21 cellular contexts compared by ENCODE assay signal in genomic region chr14:93663317-93663716, GRCh38.
DNase-seq lines count a peak whose midpoint lies in the region; ATAC-seq and TF ChIP-seq lines count a peak whose summit lies in the region.
"Had no signal": no experiment of that assay in that cellular context is flagged by ENCODE, and none has a peak within 500 bp of the region (broad histone marks: within the 10 kb centered on the region; RNA-seq: fewer than 3 reads in every experiment).

No MANE protein-coding gene starts in this region.

- no peak for ATAC-seq in stimulated activated naive CD8-positive, alpha-beta T cell treated with anti-CD3 and anti-CD28 coated beads, Interleukin-15, Interleukin-2, amounts not matched to agents 100 U/mL and 50 U/mL, for 24 hours
- ATAC-seq: A549; CD8-positive, alpha-beta T cell; GM12878 had no signal

- H3K4me3 ChIP-seq in tibial nerve: no peak overlapping the region
- H3K4me3 ChIP-seq: A549; BLaER1 treated with 17β-estradiol and CSF1 and Interleukin-3, amounts not matched to agents 10 nM and 100 nM; GM12878 had no signal

- no peaks in the 10 kb centered on the region for H3K36me3 ChIP-seq in tibial nerve
- H3K36me3 ChIP-seq: BLaER1 treated with 17β-estradiol and CSF1 and Interleukin-3, amounts not matched to agents 10 nM and 100 nM had no signal

- peak overlapping the region; percentile 23 for H3K27ac ChIP-seq in substantia nigra (ENCODE audit: low read depth, low read length, poor library complexity, severe bottlenecking)
- peak overlapping the region; percentile 51 to 90 (median 72) for H3K27ac ChIP-seq in tibial nerve
- H3K27ac ChIP-seq: 22Rv1; A549; BLaER1 treated with 17β-estradiol and CSF1 and Interleukin-3, amounts not matched to agents 10 nM and 100 nM; C4-2B had no signal

- TF ChIP-seq POLR2A in tibial nerve (IDR thresholded peaks at IDR 0.05): no peak

- no peaks in the 10 kb centered on the region for H3K27me3 ChIP-seq in tibial nerve

- peaks cover 0 to 20% (median 6%) of the 10 kb centered on the region in 4 donors for H3K4me1 ChIP-seq in tibial nerve
- H3K4me1 ChIP-seq: A549 had no signal

- TF ChIP-seq EP300 in tibial nerve (IDR thresholded peaks at IDR 0.05): peak; percentile 54 to 67

- H3K9me3 ChIP-seq in tibial nerve: peaks cover 0 to 29% (median 9%) of the 10 kb centered on the region in 4 donors

- DNase-seq in foreskin melanocyte (peak; percentile 77), substantia nigra (lab: John Stamatoyannopoulos, UW) (no peak), tibial nerve (ENCODE audit: low spot score in 2 of 2) (no peak), hepatic stellate cell (ENCODE audit: low spot score) (no peak)
- DNase-seq in stimulated activated naive CD8-positive, alpha-beta T cell treated with anti-CD3 and anti-CD28 coated beads, Interleukin-15, Interleukin-2, amounts not matched to agents 100 U/mL and 50 U/mL, for 24 hours: no peak
- DNase-seq: AML-193; CD4-positive, alpha-beta T cell; CD8-positive, alpha-beta T cell; COR-L47; DMS 273 treated with DMSO at 0.1 percent for 48 hours; DMS153; DMS53; DMS79; DND-41; EL; GDM1 had no signal

- no peak for TF ChIP-seq CTCF in tibial nerve (IDR thresholded peaks at IDR 0.05)
